8 cellular contexts compared by ENCODE assay signal in the genomic region with DNA sequence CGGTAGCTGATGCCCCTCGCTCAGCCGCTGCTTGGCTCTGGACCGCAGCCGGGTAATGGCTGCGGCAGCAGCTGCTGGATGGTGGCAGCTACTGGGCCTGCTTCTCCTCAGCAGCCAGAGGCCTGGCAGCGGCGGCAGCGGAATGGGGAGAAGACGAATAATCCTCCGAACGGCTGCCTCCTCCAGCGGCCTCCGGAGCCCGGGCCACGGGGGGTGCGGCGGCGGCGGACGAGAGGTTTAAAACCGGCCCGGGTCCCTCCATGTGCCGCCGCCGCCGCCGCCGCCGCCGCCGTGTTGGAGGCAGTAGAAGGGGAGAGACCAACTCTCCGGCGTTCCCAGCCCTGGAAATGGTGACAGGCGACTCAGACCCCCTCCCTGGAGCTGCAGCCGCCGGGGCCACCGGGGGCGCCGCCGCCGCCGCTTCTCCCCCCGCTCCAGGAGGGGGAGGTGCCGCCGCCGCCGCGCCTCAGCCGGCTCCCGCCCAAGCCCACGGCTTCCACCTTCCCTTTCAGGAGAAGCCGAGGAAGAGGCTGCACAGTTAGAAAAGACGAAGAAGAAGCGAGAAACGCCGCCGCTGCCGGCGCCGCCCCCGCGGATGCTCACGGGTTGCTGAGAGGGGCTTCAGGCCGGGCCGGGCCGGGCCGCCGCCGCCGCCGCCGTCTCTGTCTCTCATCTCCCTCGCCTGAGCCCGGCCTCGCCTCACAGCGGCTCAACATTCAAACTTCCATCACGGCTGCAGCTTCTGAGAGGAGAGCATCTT.
DNase-seq lines count a peak whose midpoint lies in the region; ATAC-seq and TF ChIP-seq lines count a peak whose summit lies in the region.

No MANE protein-coding gene starts in this region.

- H3K27me3 ChIP-seq in KMS-11 (ENCODE audit: insufficient read depth, low read depth) (no peaks in the 10 kb centered on the region), liver (ENCODE audit: control insufficient read depth in 4 of 4, insufficient read depth in 4 of 4, low read length in 3 of 4) (peaks cover 0 to 5% (median 0%) of the 10 kb centered on the region in 4 donors)

- peak overlapping the region; percentile 64 for H3K9ac ChIP-seq in KMS-11
- no peak overlapping the region for H3K9ac ChIP-seq in liver (ENCODE audit: low read depth in 1 of 2, low read length in 2 of 2)

- peaks cover 3% of the 10 kb centered on the region for H3K36me3 Mint-ChIP-seq in activated B cell treated with CpG ODN at 0.5 μM for 24 hours (ENCODE audit: low read depth)

- TF ChIP-seq CTCF in KMS-11 (conservative IDR thresholded peaks at IDR 0.05; ENCODE audit: low read depth, low read length) = no peak
- TF ChIP-seq CTCF in activated B cell treated with CpG ODN at 0.5 μM for 24 hours (IDR thresholded peaks at IDR 0.05) = no peak
- TF ChIP-seq CTCF in liver (IDR thresholded peaks at IDR 0.05; ENCODE audit: low read depth, low read length, missing input control) = no peak

- peak; percentile 50 for ATAC-seq in activated B cell treated with CpG ODN at 0.5 μM for 24 hours (ENCODE audit: low read depth)
- ATAC-seq in GM19463 (IDR thresholded peaks at IDR 0.05; ENCODE audit: unreplicated experiment) = no peak

- H3K4me2 ChIP-seq in KMS-11 = peak overlapping the region; percentile 90

- no peaks in the 10 kb centered on the region for H3K9me3 Mint-ChIP-seq in activated B cell treated with CpG ODN at 0.5 μM for 24 hours

- peak; percentile 54 for DNase-seq in DMS153 treated with DMSO at 0.1 percent for 48 hours (lab: John Stamatoyannopoulos, UW; ENCODE audit: unreplicated experiment)
- DNase-seq in activated B cell treated with CpG ODN at 0.5 μM for 24 hours = peak; percentile 36
- DNase-seq in dermis blood vessel endothelial cell = peak; percentile 29
- DNase-seq in stimulated activated CD4-positive, alpha-beta T cell treated with anti-CD3 and anti-CD28 coated beads, TNF-alpha, amount 100 ng/mL, for 24 hours (ENCODE audit: low read depth in 3 of 3) = peak in 2 of 3 experiments; percentile 0 to 24
- DNase-seq in amniotic stem cell (lab: John Stamatoyannopoulos, UW) = no peak

- H3K4me1 ChIP-seq in KMS-11 (ENCODE audit: low read depth, poor library complexity, severe bottlenecking) (peaks cover 16% of the 10 kb centered on the region), liver (ENCODE audit: control insufficient read depth in 4 of 4, insufficient read depth in 4 of 4, low read length in 3 of 4) (no peaks in the 10 kb centered on the region)

- H2AFZ ChIP-seq in KMS-11 (ENCODE audit: low read depth) = peak overlapping the region; percentile 91

- no peaks in the 10 kb centered on the region for H3K79me2 ChIP-seq in KMS-11 (ENCODE audit: insufficient read depth, low read depth)

- CTCF ChIA-PET in activated B cell treated with CpG ODN at 0.5 μM for 24 hours (lab: Charles Lee) = interaction anchor here (1.3 kb wide), 1 partner anchor 38 kb away, joined by 3 read pairs; no protein-coding TSS in a partner anchor

- no peak overlapping the region for H3K27ac Mint-ChIP-seq in activated B cell treated with CpG ODN at 0.5 μM for 24 hours

- H3K36me3 ChIP-seq in KMS-11 (ENCODE audit: insufficient read depth) (no peaks in the 10 kb centered on the region), liver (ENCODE audit: control insufficient read depth in 4 of 4, insufficient read depth in 3 of 4, low read depth in 1 of 4, low read length in 3 of 4) (no peaks in the 10 kb centered on the region)

- POLR2A ChIA-PET in activated B cell treated with CpG ODN at 0.5 μM for 24 hours (lab: Charles Lee) = no interaction called here

- H4K20me1 ChIP-seq in KMS-11 (ENCODE audit: insufficient read depth) = no peaks in the 10 kb centered on the region

- H3K4me3 Mint-ChIP-seq in activated B cell treated with CpG ODN at 0.5 μM for 24 hours = peak overlapping the region; percentile 86

- H3K4me3 ChIP-seq in KMS-11 (IDR thresholded peaks at IDR 0.05; ENCODE audit: insufficient read depth, low read depth, low read length) (no peak overlapping the region), liver (ENCODE audit: low read depth in 1 of 3, low read length in 3 of 3) (peak overlapping the region in 2 of 3 donors; percentile 17 to 64)

- TF ChIP-seq RAD21 in liver (IDR thresholded peaks at IDR 0.05) = no peak

- H3K27me3 Mint-ChIP-seq in activated B cell treated with CpG ODN at 0.5 μM for 24 hours = peaks cover 54% of the 10 kb centered on the region

- 2% methylated on average over 78 of the region's 78 CpGs for WGBS in liver

- H3K27ac ChIP-seq in KMS-11 = peak overlapping the region; percentile 56
- no peak overlapping the region for H3K27ac ChIP-seq in liver (ENCODE audit: low read depth in 1 of 2, low read length in 2 of 2)

- intact Hi-C loops in activated B cell treated with CpG ODN at 0.5 μM for 24 hours (cut with micrococcal nuclease) = loop anchor here (5.0 kb wide), 1 partner anchor 45 kb away; no protein-coding TSS in a partner anchor

- peaks cover 7% of the 10 kb centered on the region for H3K4me1 Mint-ChIP-seq in activated B cell treated with CpG ODN at 0.5 μM for 24 hours

- no peaks in the 10 kb centered on the region for H3K9me3 ChIP-seq in liver (ENCODE audit: control insufficient read depth in 4 of 4, low read length in 3 of 4)

TF ChIP-seq in liver, 16 proteins besides CTCF, POLR2A, EP300 and RAD21:
- TF ChIP-seq FOXA2 (IDR thresholded peaks at IDR 0.05) (no peak), HNF4A (conservative IDR thresholded peaks at IDR 0.05) (no peak), FOXA1 (IDR thresholded peaks at IDR 0.05) (no peak), TAF1 (conservative IDR thresholded peaks at IDR 0.05) (no peak)
- TF ChIP-seq, protein P1, sequence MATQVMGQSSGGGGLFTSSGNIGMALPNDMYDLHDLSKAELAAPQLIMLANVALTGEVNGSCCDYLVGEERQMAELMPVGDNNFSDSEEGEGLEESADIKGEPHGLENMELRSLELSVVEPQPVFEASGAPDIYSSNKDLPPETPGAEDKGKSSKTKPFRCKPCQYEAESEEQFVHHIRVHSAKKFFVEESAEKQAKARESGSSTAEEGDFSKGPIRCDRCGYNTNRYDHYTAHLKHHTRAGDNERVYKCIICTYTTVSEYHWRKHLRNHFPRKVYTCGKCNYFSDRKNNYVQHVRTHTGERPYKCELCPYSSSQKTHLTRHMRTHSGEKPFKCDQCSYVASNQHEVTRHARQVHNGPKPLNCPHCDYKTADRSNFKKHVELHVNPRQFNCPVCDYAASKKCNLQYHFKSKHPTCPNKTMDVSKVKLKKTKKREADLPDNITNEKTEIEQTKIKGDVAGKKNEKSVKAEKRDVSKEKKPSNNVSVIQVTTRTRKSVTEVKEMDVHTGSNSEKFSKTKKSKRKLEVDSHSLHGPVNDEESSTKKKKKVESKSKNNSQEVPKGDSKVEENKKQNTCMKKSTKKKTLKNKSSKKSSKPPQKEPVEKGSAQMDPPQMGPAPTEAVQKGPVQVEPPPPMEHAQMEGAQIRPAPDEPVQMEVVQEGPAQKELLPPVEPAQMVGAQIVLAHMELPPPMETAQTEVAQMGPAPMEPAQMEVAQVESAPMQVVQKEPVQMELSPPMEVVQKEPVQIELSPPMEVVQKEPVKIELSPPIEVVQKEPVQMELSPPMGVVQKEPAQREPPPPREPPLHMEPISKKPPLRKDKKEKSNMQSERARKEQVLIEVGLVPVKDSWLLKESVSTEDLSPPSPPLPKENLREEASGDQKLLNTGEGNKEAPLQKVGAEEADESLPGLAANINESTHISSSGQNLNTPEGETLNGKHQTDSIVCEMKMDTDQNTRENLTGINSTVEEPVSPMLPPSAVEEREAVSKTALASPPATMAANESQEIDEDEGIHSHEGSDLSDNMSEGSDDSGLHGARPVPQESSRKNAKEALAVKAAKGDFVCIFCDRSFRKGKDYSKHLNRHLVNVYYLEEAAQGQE (IDR thresholded peaks at IDR 0.05) = no peak
- TF ChIP-seq, protein P2, sequence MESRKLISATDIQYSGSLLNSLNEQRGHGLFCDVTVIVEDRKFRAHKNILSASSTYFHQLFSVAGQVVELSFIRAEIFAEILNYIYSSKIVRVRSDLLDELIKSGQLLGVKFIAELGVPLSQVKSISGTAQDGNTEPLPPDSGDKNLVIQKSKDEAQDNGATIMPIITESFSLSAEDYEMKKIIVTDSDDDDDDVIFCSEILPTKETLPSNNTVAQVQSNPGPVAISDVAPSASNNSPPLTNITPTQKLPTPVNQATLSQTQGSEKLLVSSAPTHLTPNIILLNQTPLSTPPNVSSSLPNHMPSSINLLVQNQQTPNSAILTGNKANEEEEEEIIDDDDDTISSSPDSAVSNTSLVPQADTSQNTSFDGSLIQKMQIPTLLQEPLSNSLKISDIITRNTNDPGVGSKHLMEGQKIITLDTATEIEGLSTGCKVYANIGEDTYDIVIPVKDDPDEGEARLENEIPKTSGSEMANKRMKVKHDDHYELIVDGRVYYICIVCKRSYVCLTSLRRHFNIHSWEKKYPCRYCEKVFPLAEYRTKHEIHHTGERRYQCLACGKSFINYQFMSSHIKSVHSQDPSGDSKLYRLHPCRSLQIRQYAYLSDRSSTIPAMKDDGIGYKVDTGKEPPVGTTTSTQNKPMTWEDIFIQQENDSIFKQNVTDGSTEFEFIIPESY (IDR thresholded peaks at IDR 0.05) = no peak
